In the genomic region with DNA sequence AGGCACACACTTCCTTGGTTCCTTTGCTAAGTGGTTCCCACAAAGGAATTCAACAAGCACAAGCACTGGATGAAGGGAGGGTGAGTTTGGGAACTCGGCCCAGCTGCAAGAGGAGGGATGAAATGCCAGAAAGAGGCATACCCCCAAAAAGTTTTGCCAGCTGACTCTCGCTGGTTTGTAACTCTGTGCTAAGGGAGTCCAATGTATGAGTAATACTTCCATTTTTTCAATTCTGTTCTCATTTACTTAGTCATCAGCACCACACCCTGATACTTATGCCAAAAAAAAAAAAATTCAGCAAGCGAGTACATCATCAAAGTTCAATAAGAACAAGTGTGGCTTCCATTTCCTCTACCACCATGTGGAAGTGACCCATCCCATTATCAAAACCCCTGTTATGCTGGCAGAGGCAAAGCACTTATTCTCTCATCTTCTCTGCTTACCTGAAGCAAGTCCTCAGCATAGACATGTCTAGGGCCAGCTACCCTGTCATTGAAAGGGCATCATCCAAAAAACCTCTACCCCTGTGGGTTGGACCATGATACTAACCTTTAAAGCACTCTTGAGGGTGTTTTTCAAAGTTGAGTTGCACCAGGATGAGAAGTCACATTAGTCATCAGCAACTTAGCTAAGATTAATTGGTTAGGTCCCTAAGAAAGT, we compare ENCODE assay signal across 10 cellular contexts. TPM values are rescaled to one million over a fixed set of nuclear protein-coding genes. Genes with fewer than 3 reads are reported as not detected.
A peak's percentile ranks its signal among the peaks of the same experiment; 100 is the strongest.
DNase-seq lines count a peak whose midpoint lies in the region; ATAC-seq, FAIRE-seq and TF ChIP-seq lines count a peak whose summit lies in the region.
"Had no signal": no experiment of that assay in that cellular context is flagged by ENCODE, and none has a peak within 500 bp of the region (broad histone marks: within the 10 kb centered on the region; RNA-seq: fewer than 3 reads in every experiment).

No MANE protein-coding gene starts in this region.

- H3K9me3 Mint-ChIP-seq in T-cell, result peaks cover 0 to 6% (median 0%) of the 10 kb centered on the region in 3 donors

- H3K27ac ChIP-seq in epithelial cell of prostate, result peak overlapping the region; percentile 89

- H3K27ac Mint-ChIP-seq in T-cell, result peak overlapping the region; percentile 59 to 60

- peak; percentile 86 for FAIRE-seq in H54 (lab: Jason Lieb, UNC)
- FAIRE-seq: colon had no signal

- no peaks in the 10 kb centered on the region for H3K36me3 ChIP-seq in skeletal muscle satellite cell (ENCODE audit: insufficient read depth, low read length)

- no peak overlapping the region for H3K4me3 Mint-ChIP-seq in T-cell

- POLR2A ChIA-PET in T-cell (lab: Charles Lee), result no interaction called here

- peaks cover 29% of the 10 kb centered on the region for H3K4me1 ChIP-seq in skeletal muscle satellite cell (ENCODE audit: control insufficient read depth, insufficient read depth, low read length)

- no peaks in the 10 kb centered on the region for H3K9me3 ChIP-seq in skeletal muscle satellite cell (replicated peaks; ENCODE audit: low read length)

- CTCF ChIA-PET in T-cell (lab: Charles Lee), result interaction anchor here (0.6 to 1.3 kb wide), 3 partner anchors 35 to 103 kb away, joined by 3 to 4 read pairs (median 3); no protein-coding TSS in a partner anchor

- TF ChIP-seq POLR2A in H54 (IDR thresholded peaks at IDR 0.05; ENCODE audit: low read depth, low read length), result no peak

- peak overlapping the region; percentile 38 for H3K4me2 ChIP-seq in skeletal muscle satellite cell (ENCODE audit: low read length)

- peak overlapping the region; percentile 48 for H3K4me3 ChIP-seq in skeletal muscle satellite cell (ENCODE audit: low read length)

- no peaks in the 10 kb centered on the region for H3K27me3 ChIP-seq in skeletal muscle satellite cell (ENCODE audit: control insufficient read depth, insufficient read depth, low read length)

- H3K9ac ChIP-seq in skeletal muscle satellite cell (ENCODE audit: low read depth, low read length), result peak overlapping the region; percentile 46

- H3K4me1 Mint-ChIP-seq in T-cell, result peaks cover 4 to 42% (median 23%) of the 10 kb centered on the region in 3 donors

- no peaks in the 10 kb centered on the region for H3K36me3 Mint-ChIP-seq in T-cell

- H3K27me3 Mint-ChIP-seq in T-cell, result no peaks in the 10 kb centered on the region

- peak; percentile 79 for DNase-seq in H54 (ENCODE audit: insufficient read length, low spot score)
- no peak for DNase-seq in T-cell
- peak; percentile 85 for DNase-seq in epithelial cell of prostate (ENCODE audit: low read depth, low spot score)
- no peak for DNase-seq in anterior cingulate cortex (lab: John Stamatoyannopoulos, UW)
- DNase-seq: NCI-H526, retina had no signal

- ATAC-seq in T-cell (replicated peaks in 1 of 4) (peak; percentile 32 to 86 (median 74)), GM21360 (IDR thresholded peaks at IDR 0.05; ENCODE audit: unreplicated experiment) (no peak), GM21381 (IDR thresholded peaks at IDR 0.05; ENCODE audit: unreplicated experiment) (no peak)

RNA-seq across cellular contexts. Expression of gene HYCC1, which starts 6.9 kb away (rescaled TPM):
- total RNA-seq in T-cell, result 10 to 100 TPM; 16.0 to 25.7 (median 23.0) TPM
- total RNA-seq in skeletal muscle satellite cell (2012; rRNA removed), result 84.1 and 105 TPM in 2 replicates

Comparison
In these comparisons a context has a peak if more than half of its experiments do, and no peak if none do; other contexts are left out.
1. DNase-seq: peak in H54 (single experiment) and epithelial cell of prostate (single experiment); none in T-cell (0 of 34) and anterior cingulate cortex (0 of 58).
2. ATAC-seq: peak in T-cell (4 of 4); none in GM21360 (single experiment) and GM21381 (single experiment).